19 cellular contexts compared by ENCODE assay signal in the genomic region with DNA sequence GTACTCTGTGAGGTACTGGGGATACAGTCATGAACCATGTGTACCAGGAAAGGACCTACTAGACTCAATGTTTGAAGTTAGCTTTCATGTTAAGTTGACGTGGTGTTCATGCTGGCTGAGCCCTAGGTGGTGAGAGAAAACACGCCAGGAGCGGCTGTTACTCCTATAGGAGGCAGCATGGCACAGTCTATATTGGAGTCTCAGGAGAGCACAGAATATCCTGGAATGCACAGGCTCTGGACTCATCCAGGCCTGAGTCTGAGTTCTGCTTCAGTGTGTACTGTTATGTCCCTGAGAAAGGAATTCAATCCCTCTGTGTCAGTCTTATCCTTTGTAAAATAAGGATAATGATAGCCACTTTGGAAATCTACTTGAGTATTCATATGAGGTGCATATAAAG. TPM values are rescaled to one million over a fixed set of nuclear protein-coding genes. Genes with fewer than 3 reads are reported as not detected.
DNase-seq lines count a peak whose midpoint lies in the region; ATAC-seq, FAIRE-seq and TF ChIP-seq lines count a peak whose summit lies in the region.
"Had no signal": no experiment of that assay in that cellular context is flagged by ENCODE, and none has a peak within 500 bp of the region (broad histone marks: within the 10 kb centered on the region; RNA-seq: fewer than 3 reads in every experiment).

No MANE protein-coding gene starts in this region.

- no peak overlapping the region for H3K27ac Mint-ChIP-seq in immature natural killer cell
- H3K27ac Mint-ChIP-seq: activated CD4-positive, alpha-beta T cell treated with anti-CD3 and anti-CD28 coated beads, Interleukin-2, amount 10 ng/mL, durations not matched to agents 7 days and 5 days; activated naive CD4-positive, alpha-beta T cell treated with anti-CD3 and anti-CD28 coated beads, Interleukin-2, amount 50 U/mL, for 24 hours; CD14-positive monocyte; IgD-negative memory B cell had no signal

- H3K4me3 ChIP-seq in K562, result no peak overlapping the region
- H3K4me3 ChIP-seq: GM12878, lung had no signal

- peaks cover 0 to 4% (median 1%) of the 10 kb centered on the region in 6 donors for H3K9me3 Mint-ChIP-seq in immature natural killer cell
- H3K9me3 Mint-ChIP-seq: activated naive CD4-positive, alpha-beta T cell treated with anti-CD3 and anti-CD28 coated beads, Interleukin-2, amount 50 U/mL, for 24 hours had no signal

- peaks cover 0 to 4% (median 0%) of the 10 kb centered on the region in 3 donors for H3K36me3 Mint-ChIP-seq in immature natural killer cell
- H3K36me3 Mint-ChIP-seq: activated naive CD4-positive, alpha-beta T cell treated with anti-CD3 and anti-CD28 coated beads, Interleukin-2, amount 50 U/mL, for 24 hours; brain; CD14-positive monocyte had no signal

- TF ChIP-seq POLR2A in K562 (conservative IDR thresholded peaks at IDR 0.05), result no peak

- POLR2A ChIA-PET in K562 (lab: Yijun Ruan, JAX), result no interaction called here

- no peak overlapping the region for H3K4me2 ChIP-seq in K562 (ENCODE audit: insufficient read depth, low read length)

- H3K36me3 ChIP-seq in K562 (ENCODE audit: control insufficient read depth, insufficient read depth, low read length), result no peaks in the 10 kb centered on the region

- in situ Hi-C loops in K562 (cut with MboI), result no loop called here

- H4K20me1 ChIP-seq in K562 (replicated peaks; ENCODE audit: control insufficient read depth, insufficient read depth, low read length), result no peaks in the 10 kb centered on the region

- no peak for TF ChIP-seq EP300 in K562 (IDR thresholded peaks at IDR 0.05; ENCODE audit: low read length)

- no peak overlapping the region for H3K9ac ChIP-seq in K562 (ENCODE audit: insufficient read depth in 1 of 2, low read depth in 2 of 2, low read length in 2 of 2)

- peak; percentile 12 for DNase-seq in HCEC 1CT
- peak in 2 of 4 experiments; percentile 8 to 15 for DNase-seq in K562 (ENCODE audit: extremely low read depth in 1 of 4, low spot score in 3 of 4)
- DNase-seq in left kidney (ENCODE audit: low read depth, low spot score), result peak; percentile 70
- no peak for DNase-seq in NCI-H2029 treated with DMSO at 0.1 percent for 48 hours (lab: John Stamatoyannopoulos, UW)
- DNase-seq in immature natural killer cell, result no peak
- DNase-seq: activated CD4-positive, alpha-beta T cell treated with anti-CD3 and anti-CD28 coated beads, Interleukin-2, amount 10 ng/mL, durations not matched to agents 7 days and 5 days; effector CD4-positive, alpha-beta T cell; NCI-H1048; retina; SIG-M5 had no signal

- H3K9me1 ChIP-seq in K562 (ENCODE audit: control insufficient read depth, insufficient read depth, low read length), result no peaks in the 10 kb centered on the region

- H3K27me3 Mint-ChIP-seq in immature natural killer cell (ENCODE audit: low read depth in 3 of 3), result peaks cover 0 to 7% (median 4%) of the 10 kb centered on the region in 3 donors

- H3K27me3 ChIP-seq in K562 (ENCODE audit: control insufficient read depth in 2 of 2, insufficient read depth in 2 of 2, low read length in 2 of 2), result no peaks in the 10 kb centered on the region; a peak in 1 of 5 replicates

- H2AFZ ChIP-seq in K562 (ENCODE audit: low read depth, low read length), result no peak overlapping the region

- H3K9me3 ChIP-seq in K562 (replicated peaks; ENCODE audit: control insufficient read depth, insufficient read depth, low read depth, low read length), result no peaks in the 10 kb centered on the region

- H3K79me2 ChIP-seq in K562 (ENCODE audit: control insufficient read depth, insufficient read depth, low read length), result no peaks in the 10 kb centered on the region

- no peaks in the 10 kb centered on the region for H3K4me1 Mint-ChIP-seq in immature natural killer cell
- H3K4me1 Mint-ChIP-seq: activated CD4-positive, alpha-beta T cell treated with anti-CD3 and anti-CD28 coated beads, Interleukin-2, amount 10 ng/mL, durations not matched to agents 7 days and 5 days; activated naive CD4-positive, alpha-beta T cell treated with anti-CD3 and anti-CD28 coated beads, Interleukin-2, amount 50 U/mL, for 24 hours; CD14-positive monocyte; IgD-negative memory B cell had no signal

- 3% methylated on average over 3 of the region's 3 CpGs for WGBS in K562 (ENCODE audit: insufficient coverage, low coverage, missing lambda C conversion rate)

- peak; percentile 13 for TF ChIP-seq CTCF in C4-2B (conservative IDR thresholded peaks at IDR 0.05)
- peak; percentile 15 to 29 (median 17); a peak in 2 of 6 replicates for TF ChIP-seq CTCF in K562 (IDR thresholded peaks at IDR 0.05 in 2 of 3, conservative IDR thresholded peaks at IDR 0.05 in 1 of 3; ENCODE audit: insufficient read depth in 2 of 3, low read depth in 1 of 3, low read length in 3 of 3)

- no peaks in the 10 kb centered on the region for H3K4me1 ChIP-seq in K562 (replicated peaks in 1 of 2; ENCODE audit: control insufficient read depth in 2 of 2, insufficient read depth in 2 of 2, low read length in 2 of 2)

- H3K4me3 Mint-ChIP-seq in immature natural killer cell, result no peak overlapping the region
- H3K4me3 Mint-ChIP-seq: activated CD4-positive, alpha-beta T cell treated with anti-CD3 and anti-CD28 coated beads, Interleukin-2, amount 10 ng/mL, durations not matched to agents 7 days and 5 days; activated naive CD4-positive, alpha-beta T cell treated with anti-CD3 and anti-CD28 coated beads, Interleukin-2, amount 50 U/mL, for 24 hours; brain; CD14-positive monocyte; IgD-negative memory B cell; nephron had no signal

- CTCF ChIA-PET in K562 (lab: Yijun Ruan, JAX; ENCODE audit: low intra/inter-chr PET ratio), result no interaction called here

- peak; percentile 67 for ATAC-seq in K562
- no peak for ATAC-seq in HG03439 (IDR thresholded peaks at IDR 0.05; ENCODE audit: unreplicated experiment)
- ATAC-seq: GM12878 had no signal

- intact Hi-C loops in K562 (cut with micrococcal nuclease), result no loop called here

- TF ChIP-seq RAD21 in K562 (CRISPR knock-in tag; conservative IDR thresholded peaks at IDR 0.05 in 1 of 2, IDR thresholded peaks at IDR 0.05 in 1 of 2), result peak in 1 of 2 experiments; percentile 42; a peak in 2 of 4 replicates

- BruUV-seq in K562 (replicated peaks; lab: Mats Ljungman, UMichigan), result no TSS peak

- no peak for FAIRE-seq in K562 (lab: Jason Lieb, UNC)
- FAIRE-seq: GM12878 had no signal

- H3K27ac ChIP-seq in C4-2B, result no peak overlapping the region
- no peak overlapping the region for H3K27ac ChIP-seq in K562 (ENCODE audit: extremely low read depth, low read depth, low read length)

TF ChIP-seq in K562, 482 proteins besides CTCF, POLR2A, EP300 and RAD21:
- no peak for TF ChIP-seq ZNF586 (CRISPR knock-in tag; conservative IDR thresholded peaks at IDR 0.05)
- TF ChIP-seq, protein P1, sequence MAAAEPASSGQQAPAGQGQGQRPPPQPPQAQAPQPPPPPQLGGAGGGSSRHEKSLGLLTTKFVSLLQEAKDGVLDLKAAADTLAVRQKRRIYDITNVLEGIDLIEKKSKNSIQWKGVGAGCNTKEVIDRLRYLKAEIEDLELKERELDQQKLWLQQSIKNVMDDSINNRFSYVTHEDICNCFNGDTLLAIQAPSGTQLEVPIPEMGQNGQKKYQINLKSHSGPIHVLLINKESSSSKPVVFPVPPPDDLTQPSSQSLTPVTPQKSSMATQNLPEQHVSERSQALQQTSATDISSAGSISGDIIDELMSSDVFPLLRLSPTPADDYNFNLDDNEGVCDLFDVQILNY (CRISPR knock-in tag; IDR thresholded peaks at IDR 0.05), result no peak
- TF ChIP-seq IRF2 (CRISPR knock-in tag; IDR thresholded peaks at IDR 0.05), result no peak
TF ChIP-seq in K562: peak in this region for 0.

RNA-seq across cellular contexts. Expression of a gene that starts 41.2 kb away (rescaled TPM):
- not detected in 2 replicates for total RNA-seq in K562 (2011; cell fraction: chromatin; rRNA removed; ENCODE audit: low replicate concordance)
- total RNA-seq in K562 (2011; cell fraction: nucleolus; rRNA removed), result not detected in 2 replicates
- not detected in 2 replicates for total RNA-seq in K562 (2011; cell fraction: nucleoplasm; rRNA removed)
- total RNA-seq in K562 (2014; rRNA removed) (not detected in 2 replicates), K562 (2014; rRNA removed; fragmentation: Illumina TruSeq; extraction: Trizol) (not detected in 2 replicates), K562 (2015; rRNA removed; fragmentation: Illumina TruSeq; extraction: Trizol) (not detected in 2 replicates), K562 (2021) (not detected in 2 replicates)
- polyA plus RNA-seq in K562 (2011; rRNA removed) (not detected in 2 replicates), K562 (2014; fragmentation: Illumina TruSeq; extraction: Trizol) (not detected in 2 replicates), K562 (2014; fragmentation: Nextera tagmentation; extraction: Ambion mirVana) (not detected), K562 (2014; rRNA removed) (not detected in 2 replicates), immature natural killer cell (not detected)
- not detected in 2 replicates for polyA plus RNA-seq in K562 (2011; cell fraction: cytosol; rRNA removed)
- not detected in 2 replicates for polyA plus RNA-seq in K562 (2011; cell fraction: nucleus; rRNA removed)
- polyA plus RNA-seq in K562 (2012), result not detected in 2 replicates
- not detected in 2 replicates for polyA minus RNA-seq in K562 (2011; rRNA and poly(A)+ RNA removed)
- polyA minus RNA-seq in K562 (2011; cell fraction: cytosol; rRNA and poly(A)+ RNA removed), result not detected in 2 replicates
- not detected in 2 replicates for polyA minus RNA-seq in K562 (2011; cell fraction: nucleus; rRNA and poly(A)+ RNA removed)
- total RNA-seq: activated CD4-positive, alpha-beta T cell treated with anti-CD3 and anti-CD28 coated beads, Interleukin-2, amount 10 ng/mL, durations not matched to agents 7 days and 5 days had no signal
- polyA plus RNA-seq: CD14-positive monocyte, IgD-negative memory B cell had no signal

Comparison
In these comparisons a context has a peak if more than half of its experiments do, and no peak if none do; other contexts are left out.
1. DNase-seq: peak in HCEC 1CT (single experiment) and left kidney (single experiment); none in NCI-H2029 treated with DMSO at 0.1 percent for 48 hours (single experiment) and immature natural killer cell (0 of 3).